In genomic region chr10:124448696-124449169, GRCh38 we compare ENCODE assay signal across 13 cellular contexts. TPM values are rescaled to one million over a fixed set of nuclear protein-coding genes. Genes with fewer than 3 reads are reported as not detected.
DNase-seq lines count a peak whose midpoint lies in the region; ATAC-seq and TF ChIP-seq lines count a peak whose summit lies in the region.
"Had no signal": no experiment of that assay in that cellular context is flagged by ENCODE, and none has a peak within 500 bp of the region (broad histone marks: within the 10 kb centered on the region; RNA-seq: fewer than 3 reads in every experiment).

No MANE protein-coding gene starts in this region.

- H2BK120ac ChIP-seq in mesendoderm (ENCODE audit: low read depth, low read length) = no peak overlapping the region

- H3K9ac ChIP-seq in mesendoderm (ENCODE audit: low read length) = peak overlapping the region; percentile 84

- H3K18ac ChIP-seq in mesendoderm (ENCODE audit: low read length) = peak overlapping the region; percentile 9

- peaks cover 18% of the 10 kb centered on the region for H3K4me1 Mint-ChIP-seq in type B pancreatic cell (ENCODE audit: unreplicated experiment)
- peaks cover 16% of the 10 kb centered on the region for H3K4me1 Mint-ChIP-seq in activated CD4-positive, alpha-beta memory T cell treated with anti-CD3 and anti-CD28 coated beads, Interleukin-2, amount 10 ng/mL, durations not matched to agents 7 days and 5 days

- POLR2A ChIA-PET in activated CD4-positive, alpha-beta memory T cell treated with anti-CD3 and anti-CD28 coated beads, Interleukin-2, amount 10 ng/mL, durations not matched to agents 7 days and 5 days (lab: Charles Lee) = interaction anchor here (1.1 kb wide), 1 partner anchor 11 kb away, joined by 4 read pairs; no protein-coding TSS in a partner anchor

- peaks cover 93% of the 10 kb centered on the region for H3K27me3 Mint-ChIP-seq in type B pancreatic cell
- H3K27me3 Mint-ChIP-seq in activated CD4-positive, alpha-beta memory T cell treated with anti-CD3 and anti-CD28 coated beads, Interleukin-2, amount 10 ng/mL, durations not matched to agents 7 days and 5 days = peaks cover 75% of the 10 kb centered on the region

- no peak overlapping the region for H3K27ac Mint-ChIP-seq in type B pancreatic cell
- H3K27ac Mint-ChIP-seq in activated CD4-positive, alpha-beta memory T cell treated with anti-CD3 and anti-CD28 coated beads, Interleukin-2, amount 10 ng/mL, durations not matched to agents 7 days and 5 days = no peak overlapping the region
- H3K27ac Mint-ChIP-seq: activated CD4-positive, alpha-beta T cell treated with anti-CD3 and anti-CD28 coated beads, Interleukin-2, amount 10 ng/mL, durations not matched to agents 7 days and 5 days had no signal

- H2AK5ac ChIP-seq in mesendoderm (ENCODE audit: low read length) = no peak overlapping the region

- no peaks in the 10 kb centered on the region for H3K36me3 ChIP-seq in left ventricle myocardium inferior
- H3K36me3 ChIP-seq in heart left ventricle = no peaks in the 10 kb centered on the region
- H3K36me3 ChIP-seq in brain microvascular endothelial cell (replicated peaks) = no peaks in the 10 kb centered on the region
- H3K36me3 ChIP-seq in mesendoderm (ENCODE audit: control insufficient read depth, insufficient read depth, low read length) = no peaks in the 10 kb centered on the region
- H3K36me3 ChIP-seq: BE2C, vagina had no signal

- peak overlapping the region; percentile 41 for H3K4me2 ChIP-seq in mesendoderm (ENCODE audit: low read length)

- H2BK5ac ChIP-seq in mesendoderm (ENCODE audit: low read length) = no peak overlapping the region

- H3K4me1 ChIP-seq in left ventricle myocardium inferior = peaks cover 32% of the 10 kb centered on the region
- peaks cover 0 to 32% (median 10%) of the 10 kb centered on the region in 12 donors for H3K4me1 ChIP-seq in heart left ventricle
- peaks cover 6% of the 10 kb centered on the region for H3K4me1 ChIP-seq in mesendoderm (ENCODE audit: control insufficient read depth, low read depth, low read length)
- H3K4me1 ChIP-seq: BE2C had no signal

- no peaks in the 10 kb centered on the region for H3K9me3 Mint-ChIP-seq in type B pancreatic cell
- no peaks in the 10 kb centered on the region for H3K9me3 Mint-ChIP-seq in activated CD4-positive, alpha-beta memory T cell treated with anti-CD3 and anti-CD28 coated beads, Interleukin-2, amount 10 ng/mL, durations not matched to agents 7 days and 5 days
- H3K9me3 Mint-ChIP-seq: activated CD4-positive, alpha-beta T cell treated with anti-CD3 and anti-CD28 coated beads, Interleukin-2, amount 10 ng/mL, durations not matched to agents 7 days and 5 days had no signal

- H2BK15ac ChIP-seq in mesendoderm (replicated peaks; ENCODE audit: low read depth) = no peak overlapping the region

- peak overlapping the region; percentile 88 for H3K56ac ChIP-seq in mesendoderm (ENCODE audit: low read length)

- H4K5ac ChIP-seq in mesendoderm (ENCODE audit: low read length) = no peak overlapping the region

- no peak overlapping the region for H3K4ac ChIP-seq in mesendoderm (ENCODE audit: low read depth, low read length)

- in situ Hi-C loops in brain microvascular endothelial cell (cut with HindIII; ENCODE audit: low pct_ligation_motif_present, low sequenced_read_pairs) = no loop called here

- DNase-seq in left ventricle myocardium inferior = no peak
- DNase-seq in heart left ventricle = no peak
- DNase-seq in brain microvascular endothelial cell = no peak
- DNase-seq in mesendoderm = peak; percentile 78
- no peak for DNase-seq in type B pancreatic cell (ENCODE audit: extremely low spot score, unreplicated experiment)
- no peak for DNase-seq in activated CD4-positive, alpha-beta memory T cell treated with anti-CD3 and anti-CD28 coated beads, Interleukin-2, amount 10 ng/mL, durations not matched to agents 7 days and 5 days
- DNase-seq in ureter (ENCODE audit: low spot score) = no peak
- DNase-seq: activated CD4-positive, alpha-beta T cell treated with anti-CD3 and anti-CD28 coated beads, Interleukin-2, amount 10 ng/mL, durations not matched to agents 7 days and 5 days; BE2C had no signal

- H3K23ac ChIP-seq in mesendoderm (ENCODE audit: low read length) = no peak overlapping the region

- H3K9me3 ChIP-seq in left ventricle myocardium inferior (replicated peaks) = no peaks in the 10 kb centered on the region
- H3K9me3 ChIP-seq in heart left ventricle = no peaks in the 10 kb centered on the region
- H3K9me3 ChIP-seq: BE2C, vagina had no signal

- peaks cover 23% of the 10 kb centered on the region for H3K79me2 ChIP-seq in mesendoderm (ENCODE audit: control insufficient read depth, insufficient read depth, low read length)

- H4K8ac ChIP-seq in mesendoderm (ENCODE audit: low read depth, low read length) = no peak overlapping the region

- no peaks in the 10 kb centered on the region for H3K36me3 Mint-ChIP-seq in type B pancreatic cell
- no peaks in the 10 kb centered on the region for H3K36me3 Mint-ChIP-seq in activated CD4-positive, alpha-beta memory T cell treated with anti-CD3 and anti-CD28 coated beads, Interleukin-2, amount 10 ng/mL, durations not matched to agents 7 days and 5 days (ENCODE audit: low read depth)

- TF ChIP-seq CTCF in left ventricle myocardium inferior (IDR thresholded peaks at IDR 0.05; ENCODE audit: borderline replicate concordance) = no peak
- no peak for TF ChIP-seq CTCF in heart left ventricle (IDR thresholded peaks at IDR 0.05)
- TF ChIP-seq CTCF in brain microvascular endothelial cell (IDR thresholded peaks at IDR 0.05; ENCODE audit: low read depth, low read length, missing control alignments) = peak; percentile 31
- peak; percentile 42 for TF ChIP-seq CTCF in type B pancreatic cell (conservative IDR thresholded peaks at IDR 0.05)

- 1 to 3% (median 2%) methylated on average over 26 of the region's 26 CpGs for WGBS in heart left ventricle, 4 donors
- WGBS in mesendoderm (ENCODE audit: extremely low coverage, insufficient coverage, low lambda C conversion rate) = no CpG with 5 or more reads among the region's 26 CpGs

- TF ChIP-seq POLR2A in heart left ventricle (IDR thresholded peaks at IDR 0.05) = no peak

- H3K79me1 ChIP-seq in mesendoderm (ENCODE audit: low read length) = peaks cover 5% of the 10 kb centered on the region

- ATAC-seq in heart left ventricle (no peak), HG02642 (IDR thresholded peaks at IDR 0.05; ENCODE audit: poor library complexity, unreplicated experiment) (no peak)

- intact Hi-C loops in left ventricle myocardium inferior (cut with micrococcal nuclease) = no loop called here
- intact Hi-C loops in heart left ventricle (cut with DNase I) = no loop called here

- H3K4me3 ChIP-seq in left ventricle myocardium inferior (peak overlapping the region; percentile 54), heart left ventricle (peak overlapping the region in 1 of 12 donors; percentile 8), brain microvascular endothelial cell (ENCODE audit: low read depth, low read length) (no peak overlapping the region), mesendoderm (ENCODE audit: low read length) (peak overlapping the region; percentile 68)

- CTCF ChIA-PET in activated CD4-positive, alpha-beta memory T cell treated with anti-CD3 and anti-CD28 coated beads, Interleukin-2, amount 10 ng/mL, durations not matched to agents 7 days and 5 days (lab: Charles Lee) = no interaction called here

- peak overlapping the region; percentile 86 for H3K4me3 Mint-ChIP-seq in type B pancreatic cell
- H3K4me3 Mint-ChIP-seq in activated CD4-positive, alpha-beta memory T cell treated with anti-CD3 and anti-CD28 coated beads, Interleukin-2, amount 10 ng/mL, durations not matched to agents 7 days and 5 days = no peak overlapping the region
- H3K4me3 Mint-ChIP-seq: activated CD4-positive, alpha-beta T cell treated with anti-CD3 and anti-CD28 coated beads, Interleukin-2, amount 10 ng/mL, durations not matched to agents 7 days and 5 days had no signal

- H3K27ac ChIP-seq in left ventricle myocardium inferior (replicated peaks) = no peak overlapping the region
- H3K27ac ChIP-seq in heart left ventricle = no peak overlapping the region
- H3K27ac ChIP-seq in brain microvascular endothelial cell = no peak overlapping the region
- H3K27ac ChIP-seq in mesendoderm (ENCODE audit: low read depth, low read length) = peak overlapping the region; percentile 13
- H3K27ac ChIP-seq: skin epidermis, vagina had no signal

- peaks cover 100% of the 10 kb centered on the region for H3K27me3 ChIP-seq in left ventricle myocardium inferior (ENCODE audit: low read depth)
- peaks cover 39 to 100% (median 71%) of the 10 kb centered on the region in 9 donors for H3K27me3 ChIP-seq in heart left ventricle
- peaks cover 68% of the 10 kb centered on the region for H3K27me3 ChIP-seq in brain microvascular endothelial cell (replicated peaks)
- no peaks in the 10 kb centered on the region for H3K27me3 ChIP-seq in mesendoderm (ENCODE audit: insufficient read depth, low read length, poor library complexity)

RNA-seq across cellular contexts. Expression of gene NKX1-2, which starts 1.1 kb away (rescaled TPM):
- total RNA-seq in left ventricle myocardium inferior = not detected
- not detected for total RNA-seq in heart left ventricle
- not detected for polyA plus RNA-seq in heart left ventricle
- polyA plus RNA-seq in mesendoderm (2013, experiment 1 of 2) = 53.0 TPM
- polyA plus RNA-seq in mesendoderm (2013, experiment 2 of 2) = 54.5 TPM
- total RNA-seq in type B pancreatic cell (ENCODE audit: low replicate concordance) = 0.29 and 0.48 TPM in 2 replicates
- not detected for total RNA-seq in activated CD4-positive, alpha-beta memory T cell treated with anti-CD3 and anti-CD28 coated beads, Interleukin-2, amount 10 ng/mL, durations not matched to agents 7 days and 5 days
- total RNA-seq in ureter = not detected
- total RNA-seq: activated CD4-positive, alpha-beta T cell treated with anti-CD3 and anti-CD28 coated beads, Interleukin-2, amount 10 ng/mL, durations not matched to agents 7 days and 5 days had no signal
- polyA plus RNA-seq: adipose tissue had no signal

RNA-seq across cellular contexts. Expression of gene LHPP, which starts 12.9 kb away (rescaled TPM):
- 7.6 TPM for total RNA-seq in left ventricle myocardium inferior
- total RNA-seq in heart left ventricle = 10 to 100 TPM; 10.4 to 23.5 (median 14.2) TPM
- polyA plus RNA-seq in heart left ventricle = 1 to 10 TPM; 5.6 to 6.7 TPM
- polyA plus RNA-seq in mesendoderm (2013, experiment 1 of 2) = 8.5 TPM
- polyA plus RNA-seq in mesendoderm (2013, experiment 2 of 2) = 8.8 TPM
- 12.7 and 13.6 TPM in 2 replicates for total RNA-seq in type B pancreatic cell (ENCODE audit: low replicate concordance)
- total RNA-seq in activated CD4-positive, alpha-beta memory T cell treated with anti-CD3 and anti-CD28 coated beads, Interleukin-2, amount 10 ng/mL, durations not matched to agents 7 days and 5 days = 10 to 100 TPM; 17.6 to 20.7 TPM
- total RNA-seq in ureter = 37.9 TPM

RNA-seq across cellular contexts. Expression of gene OAT, which starts 30.0 kb away (rescaled TPM):
- 24.3 TPM for total RNA-seq in left ventricle myocardium inferior
- 10 to 100 TPM; 27.3 to 56.1 (median 33.8) TPM for total RNA-seq in heart left ventricle
- polyA plus RNA-seq in heart left ventricle = 10 to 100 TPM in 1 of 2 donors, 1 to 10 TPM in 1; 9.3 to 36.0 TPM
- polyA plus RNA-seq in mesendoderm (2013, experiment 1 of 2) = 98.1 TPM
- 97.6 TPM for polyA plus RNA-seq in mesendoderm (2013, experiment 2 of 2)
- total RNA-seq in type B pancreatic cell (ENCODE audit: low replicate concordance) = 83.4 and 144 TPM in 2 replicates
- 10 to 100 TPM; 20.7 to 21.3 TPM for total RNA-seq in activated CD4-positive, alpha-beta memory T cell treated with anti-CD3 and anti-CD28 coated beads, Interleukin-2, amount 10 ng/mL, durations not matched to agents 7 days and 5 days
- total RNA-seq in ureter = 50.4 TPM

Comparison
In these comparisons a context has a peak if more than half of its experiments do, and no peak if none do; other contexts are left out.
1. CTCF ChIP-seq: peak in brain microvascular endothelial cell (single experiment) and type B pancreatic cell (single experiment); none in left ventricle myocardium inferior (single experiment) and heart left ventricle (0 of 12).